In the genomic region with DNA sequence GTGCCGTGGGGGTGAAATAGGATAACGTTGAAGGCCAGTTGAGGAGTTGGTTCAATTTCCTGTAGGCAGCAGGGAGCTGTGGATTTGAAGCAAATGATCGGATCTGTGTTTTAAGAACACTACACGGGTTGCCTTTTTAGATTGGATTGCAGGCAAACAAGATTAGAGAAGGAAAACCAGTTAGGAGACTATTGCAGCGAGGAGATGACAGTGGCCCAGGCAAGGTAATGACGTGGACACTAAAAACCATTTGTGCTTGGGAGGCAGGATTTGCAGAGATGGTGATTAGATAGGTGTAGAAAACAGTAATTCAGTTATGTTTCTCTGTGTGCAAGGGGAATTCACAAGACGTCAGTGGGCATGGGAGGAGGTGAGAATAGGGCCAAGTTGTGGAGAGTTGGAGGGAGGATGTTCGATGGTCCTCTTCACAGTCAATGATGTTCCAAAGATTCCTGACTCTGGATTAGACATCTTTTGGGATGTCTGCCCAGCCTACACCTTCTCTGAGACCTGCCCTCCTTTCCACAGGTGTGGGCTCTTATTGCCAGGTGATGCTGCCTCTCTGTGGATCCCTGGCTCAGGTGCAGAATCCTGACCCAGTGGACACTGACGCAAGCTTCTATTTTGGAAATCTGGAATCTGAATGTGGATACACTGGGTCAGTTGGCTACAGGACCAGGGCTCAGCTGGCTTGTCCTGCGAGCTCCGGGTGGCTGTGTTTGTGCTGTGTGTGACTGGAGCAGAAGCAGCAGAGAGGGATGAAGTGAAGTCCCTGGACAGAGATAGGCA, we compare ENCODE assay signal across 1 cellular context.
TF ChIP-seq lines count a peak whose summit lies in the region.

No MANE protein-coding gene starts in this region.

TF ChIP-seq in HepG2, 621 proteins besides CTCF, POLR2A, EP300 and RAD21:
- TF ChIP-seq CREB1 (IDR thresholded peaks at IDR 0.05): peak; percentile 69
- no peak for TF ChIP-seq CREB1 (CRISPR knock-in tag; IDR thresholded peaks at IDR 0.05)
- TF ChIP-seq, protein P1, sequence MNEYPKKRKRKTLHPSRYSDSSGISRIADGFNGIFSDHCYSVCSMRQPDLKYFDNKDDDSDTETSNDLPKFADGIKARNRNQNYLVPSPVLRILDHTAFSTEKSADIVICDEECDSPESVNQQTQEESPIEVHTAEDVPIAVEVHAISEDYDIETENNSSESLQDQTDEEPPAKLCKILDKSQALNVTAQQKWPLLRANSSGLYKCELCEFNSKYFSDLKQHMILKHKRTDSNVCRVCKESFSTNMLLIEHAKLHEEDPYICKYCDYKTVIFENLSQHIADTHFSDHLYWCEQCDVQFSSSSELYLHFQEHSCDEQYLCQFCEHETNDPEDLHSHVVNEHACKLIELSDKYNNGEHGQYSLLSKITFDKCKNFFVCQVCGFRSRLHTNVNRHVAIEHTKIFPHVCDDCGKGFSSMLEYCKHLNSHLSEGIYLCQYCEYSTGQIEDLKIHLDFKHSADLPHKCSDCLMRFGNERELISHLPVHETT (CRISPR knock-in tag; conservative IDR thresholded peaks at IDR 0.05): no peak
